In genomic region chr1:171485375-171486047, GRCh38 we compare ENCODE assay signal across 8 cellular contexts. TPM values are rescaled to one million over a fixed set of nuclear protein-coding genes. Genes with fewer than 3 reads are reported as not detected.
A peak's percentile ranks its signal among the peaks of the same experiment; 100 is the strongest.
DNase-seq lines count a peak whose midpoint lies in the region; ATAC-seq and TF ChIP-seq lines count a peak whose summit lies in the region.

PRRC2C (plus strand) TSS chr1:171485530; CDS start chr1:171512089, 26,559 bp downstream.

- H3K27me3 ChIP-seq in BE2C, result no peaks in the 10 kb centered on the region

- H3K4me3 Mint-ChIP-seq in activated CD4-positive, alpha-beta T cell treated with anti-CD3 and anti-CD28 coated beads, Interleukin-2, amount 10 ng/mL, durations not matched to agents 24 days and 14 days, result peak within 1 kb of the TSS; percentile 94

- peak within 1 kb of the TSS; percentile 99 for H3K27ac Mint-ChIP-seq in activated CD4-positive, alpha-beta T cell treated with anti-CD3 and anti-CD28 coated beads, Interleukin-2, amount 10 ng/mL, durations not matched to agents 24 days and 14 days

- peak within 1 kb of the TSS; percentile 98 to 99 for H3K27ac ChIP-seq in coronary artery

- TF ChIP-seq CTCF in BE2C (IDR thresholded peaks at IDR 0.05; ENCODE audit: low read depth, low read length), result peak; percentile 75
- TF ChIP-seq CTCF in coronary artery (IDR thresholded peaks at IDR 0.05), result peak; percentile 42

- peak; percentile 92 for ATAC-seq in HG03457 (IDR thresholded peaks at IDR 0.05; ENCODE audit: unreplicated experiment)
- ATAC-seq in left colon, result peak; percentile 97

- no peaks in the 10 kb centered on the region for H3K9me3 Mint-ChIP-seq in activated CD4-positive, alpha-beta T cell treated with anti-CD3 and anti-CD28 coated beads, Interleukin-2, amount 10 ng/mL, durations not matched to agents 24 days and 14 days

- DNase-seq in BE2C (peak; percentile 96), GM19238 (ENCODE audit: insufficient read length, low spot score) (peak; percentile 67), NCI-H524 treated with DMSO at 0.1 percent for 48 hours (lab: John Stamatoyannopoulos, UW) (peak; percentile 83), coronary artery (ENCODE audit: low spot score) (peak; percentile 98), left colon (peak; percentile 98 to 99)
- peak; percentile 98 for DNase-seq in activated CD4-positive, alpha-beta T cell treated with anti-CD3 and anti-CD28 coated beads, Interleukin-2, amount 10 ng/mL, durations not matched to agents 24 days and 14 days
- peak; percentile 90 to 92 for DNase-seq in stimulated activated CD4-positive, alpha-beta T cell treated with anti-CD3 and anti-CD28 coated beads, Interleukin-2, amount 100 ng/mL, for 24 hours

- H3K4me3 ChIP-seq in BE2C (ENCODE audit: low read depth, low read length), result peak within 1 kb of the TSS; percentile 98
- H3K4me3 ChIP-seq in coronary artery, result peak within 1 kb of the TSS; percentile 84

- peaks cover 40% of the 10 kb centered on the region for H3K4me1 Mint-ChIP-seq in activated CD4-positive, alpha-beta T cell treated with anti-CD3 and anti-CD28 coated beads, Interleukin-2, amount 10 ng/mL, durations not matched to agents 24 days and 14 days

- no peaks in the 10 kb centered on the region for H3K27me3 Mint-ChIP-seq in activated CD4-positive, alpha-beta T cell treated with anti-CD3 and anti-CD28 coated beads, Interleukin-2, amount 10 ng/mL, durations not matched to agents 24 days and 14 days

- H3K9me3 ChIP-seq in BE2C, result no peaks in the 10 kb centered on the region

- intact Hi-C loops in activated CD4-positive, alpha-beta T cell treated with anti-CD3 and anti-CD28 coated beads, Interleukin-2, amount 10 ng/mL, durations not matched to agents 24 days and 14 days (cut with micrococcal nuclease), result loop anchor here (1.0 to 5.0 kb wide), 7 partner anchors 15 to 1593 kb away; partner anchors contain the start of genes METTL13, SCYL3 and SUCO
- intact Hi-C loops in left colon (cut with DNase I, micrococcal nuclease), result no loop called here

- peaks cover 7% of the 10 kb centered on the region for H3K36me3 ChIP-seq in BE2C

- H3K4me1 ChIP-seq in BE2C, result no peaks in the 10 kb centered on the region

- H3K36me3 Mint-ChIP-seq in activated CD4-positive, alpha-beta T cell treated with anti-CD3 and anti-CD28 coated beads, Interleukin-2, amount 10 ng/mL, durations not matched to agents 24 days and 14 days (ENCODE audit: low read depth), result peaks cover 28% of the 10 kb centered on the region

RNA-seq across cellular contexts. Expression of gene PRRC2C, which starts in this region (rescaled TPM):
- 96.9 TPM for polyA plus RNA-seq in BE2C (2012; ENCODE audit: insufficient read depth, insufficient read length, low read depth)
- total RNA-seq in activated CD4-positive, alpha-beta T cell treated with anti-CD3 and anti-CD28 coated beads, Interleukin-2, amount 10 ng/mL, durations not matched to agents 24 days and 14 days, result 278 TPM in 2 replicates
- total RNA-seq in left colon, result 100 to 1,000 TPM; 122 to 144 TPM

Comparison
In these comparisons a context has a peak if more than half of its experiments do, and no peak if none do; other contexts are left out.
1. Peak in every context shown above with its lines: DNase-seq, ATAC-seq, H3K4me3 ChIP-seq and H3K27ac ChIP-seq.